8 cellular contexts compared by ENCODE assay signal in the genomic region with DNA sequence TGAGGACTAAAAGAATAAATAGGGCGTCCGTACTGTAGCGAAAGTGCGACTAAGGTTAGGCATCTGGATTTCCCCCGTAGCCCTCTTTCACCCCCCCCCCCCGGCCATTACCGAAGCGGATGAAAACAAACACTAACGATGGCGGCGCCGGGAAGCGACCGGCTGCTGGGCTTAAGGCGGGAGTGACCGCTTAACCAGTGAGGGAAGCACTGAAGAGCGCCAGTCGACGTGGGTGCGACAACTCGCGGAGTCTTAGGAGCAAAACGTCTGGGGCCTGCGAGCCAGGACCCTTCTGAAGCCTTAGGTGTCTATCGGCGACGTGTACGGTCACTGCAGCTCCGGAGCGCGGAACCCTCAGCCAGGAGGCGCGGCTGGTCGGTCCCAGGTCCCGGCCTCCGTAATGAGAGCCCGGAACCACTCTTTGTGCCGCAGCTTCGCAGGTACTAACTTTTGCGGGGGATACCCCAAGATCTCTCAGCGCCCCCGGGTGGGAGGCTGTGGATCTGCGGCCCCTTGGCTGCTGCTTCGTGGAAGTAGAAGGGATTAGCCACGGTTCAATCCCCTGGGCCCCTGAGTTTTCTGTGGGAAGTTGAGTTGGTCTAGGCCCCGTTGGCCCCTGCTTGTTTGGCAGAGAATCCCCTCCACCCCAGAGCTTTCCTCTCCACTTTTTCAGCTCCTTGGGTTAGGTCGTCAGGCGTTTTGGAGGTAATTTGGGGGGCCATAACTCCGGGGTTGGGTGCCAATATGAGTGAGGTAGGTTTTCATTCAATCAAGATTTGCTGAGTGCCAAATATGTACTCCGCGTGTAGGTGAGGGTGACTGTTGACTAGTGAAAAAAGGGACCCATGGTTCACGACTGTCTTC. TPM values are rescaled to one million over a fixed set of nuclear protein-coding genes. Genes with fewer than 3 reads are reported as not detected.
DNase-seq lines count a peak whose midpoint lies in the region; ATAC-seq and TF ChIP-seq lines count a peak whose summit lies in the region.

ATG13 (plus strand) TSS at position 103 of the 864 bp plus-strand sequence. CDS start 26,739 bp downstream, outside the sequence.

- peaks cover 25% of the 10 kb centered on the region for H3K4me1 ChIP-seq in KMS-11 (ENCODE audit: low read depth, poor library complexity, severe bottlenecking)
- peaks cover 12% of the 10 kb centered on the region for H3K4me1 ChIP-seq in SJSA1 (replicated peaks)
- peaks cover 2 to 60% (median 14%) of the 10 kb centered on the region in 3 donors for H3K4me1 ChIP-seq in gastroesophageal sphincter

- peak; percentile 51 for ATAC-seq in GM21737 (IDR thresholded peaks at IDR 0.05; ENCODE audit: unreplicated experiment)
- ATAC-seq in gastroesophageal sphincter = peak; percentile 89

- H3K4me2 ChIP-seq in KMS-11 = peak within 1 kb of the TSS; percentile 86

- peak within 1 kb of the TSS; percentile 76 for H2AFZ ChIP-seq in KMS-11 (ENCODE audit: low read depth)

- TF ChIP-seq CTCF in KMS-11 (conservative IDR thresholded peaks at IDR 0.05; ENCODE audit: low read depth, low read length) (peak; percentile 76), gastroesophageal sphincter (IDR thresholded peaks at IDR 0.05) (peak; percentile 64 to 90 (median 74))

- H3K27ac ChIP-seq in KMS-11 (peak within 1 kb of the TSS; percentile 88), SJSA1 (peak within 1 kb of the TSS; percentile 99), gastroesophageal sphincter (peak within 1 kb of the TSS; percentile 94 to 98 (median 96)), substantia nigra (ENCODE audit: low read depth, low read length, poor library complexity, severe bottlenecking) (peak within 1 kb of the TSS; percentile 97)

- H3K9ac ChIP-seq in KMS-11 = peak within 1 kb of the TSS; percentile 92

- H3K4me3 ChIP-seq in KMS-11 (IDR thresholded peaks at IDR 0.05; ENCODE audit: insufficient read depth, low read depth, low read length) = no peak within 1 kb of the TSS
- peak within 1 kb of the TSS; percentile 72 for H3K4me3 ChIP-seq in SJSA1
- H3K4me3 ChIP-seq in gastroesophageal sphincter = peak within 1 kb of the TSS; percentile 79 to 92

- peak in 1 of 2 donors; percentile 26 for TF ChIP-seq POLR2A in gastroesophageal sphincter (IDR thresholded peaks at IDR 0.05)

- DNase-seq in EH (ENCODE audit: low read depth) = peak; percentile 78
- DNase-seq in SJSA1 (ENCODE audit: low read depth in 1 of 2, low spot score in 2 of 2) = peak; percentile 78 to 97
- peak; percentile 55 to 83 (median 68) for DNase-seq in activated naive CD4-positive, alpha-beta T cell (lab: John Stamatoyannopoulos, UW)
- DNase-seq in non-pigmented ciliary epithelial cell (ENCODE audit: low read depth) = peak; percentile 26
- peak in 47 of 49 donors; percentile 29 to 88 (median 71) for DNase-seq in substantia nigra (lab: John Stamatoyannopoulos, UW)

- no peaks in the 10 kb centered on the region for H3K9me3 ChIP-seq in SJSA1 (replicated peaks)
- H3K9me3 ChIP-seq in gastroesophageal sphincter = no peaks in the 10 kb centered on the region

- 2 to 11% methylated on average over 4 to 13 of the region's 52 CpGs for WGBS in gastroesophageal sphincter (ENCODE audit: low coverage in 1 of 2), 2 donors

- H3K27me3 ChIP-seq in KMS-11 (ENCODE audit: insufficient read depth, low read depth) (no peaks in the 10 kb centered on the region), SJSA1 (replicated peaks) (no peaks in the 10 kb centered on the region), gastroesophageal sphincter (no peaks in the 10 kb centered on the region)

- no peaks in the 10 kb centered on the region for H4K20me1 ChIP-seq in KMS-11 (ENCODE audit: insufficient read depth)

- peaks cover 43% of the 10 kb centered on the region; the same call in 1 of the 2 replicates for H3K79me2 ChIP-seq in KMS-11 (ENCODE audit: insufficient read depth, low read depth)

- H3K36me3 ChIP-seq in KMS-11 (ENCODE audit: insufficient read depth) (no peaks in the 10 kb centered on the region), SJSA1 (peaks cover 3% of the 10 kb centered on the region; the same call in 1 of the 2 replicates), gastroesophageal sphincter (peaks cover 0 to 31% of the 10 kb centered on the region in 2 donors)

- TF ChIP-seq EP300 in gastroesophageal sphincter (IDR thresholded peaks at IDR 0.05) = no peak

RNA-seq across cellular contexts. Expression of gene ATG13, which starts in this region (rescaled TPM):
- total RNA-seq in SJSA1 (2014; rRNA removed; shearing (Covaris generic)) = 44.4 and 44.9 TPM in 2 replicates
- 10 to 100 TPM; 47.8 to 81.1 (median 69.5) TPM for total RNA-seq in gastroesophageal sphincter

Comparison
In these comparisons a context has a peak if more than half of its experiments do, and no peak if none do; other contexts are left out.
1. DNase-seq: peak in every context shown above with its lines; median percentile 88 in SJSA1; 78 in EH; 71 in substantia nigra; 68 in activated naive CD4-positive, alpha-beta T cell; 26 in non-pigmented ciliary epithelial cell.